ENCODE assay signal across 8 cellular contexts in genomic region chr6:56314683-56315523, GRCh38.
DNase-seq lines count a peak whose midpoint lies in the region; ATAC-seq and TF ChIP-seq lines count a peak whose summit lies in the region.

No MANE protein-coding gene starts in this region.

- H3K4me1 ChIP-seq in neural progenitor cell, result no peaks in the 10 kb centered on the region

- no peak overlapping the region for H3K4me3 ChIP-seq in neural progenitor cell

- H3K9ac ChIP-seq in neural progenitor cell, result no peak overlapping the region

- H3K27me3 ChIP-seq in neural progenitor cell, result peaks cover 8% of the 10 kb centered on the region

- H3K27ac Mint-ChIP-seq in chondrocyte (ENCODE audit: unreplicated experiment) (no peak overlapping the region), neural progenitor cell (no peak overlapping the region)

- no peaks in the 10 kb centered on the region for H3K79me2 ChIP-seq in neural progenitor cell (ENCODE audit: low read depth)

- H3K4me2 ChIP-seq in neural progenitor cell, result no peak overlapping the region

- H3K9me3 Mint-ChIP-seq in chondrocyte (ENCODE audit: low read depth) (no peaks in the 10 kb centered on the region), neural progenitor cell (no peaks in the 10 kb centered on the region)

- TF ChIP-seq CTCF in chondrocyte (IDR thresholded peaks at IDR 0.05) (peak; percentile 96), neural progenitor cell (IDR thresholded peaks at IDR 0.05) (peak; percentile 92)

- H4K20me1 ChIP-seq in neural progenitor cell (ENCODE audit: low read depth), result no peaks in the 10 kb centered on the region

- H3K4me1 Mint-ChIP-seq in chondrocyte (ENCODE audit: low read depth) (no peaks in the 10 kb centered on the region), neural progenitor cell (no peaks in the 10 kb centered on the region)

- H3K9me3 ChIP-seq in neural progenitor cell (ENCODE audit: low read depth), result no peaks in the 10 kb centered on the region

- H2AFZ ChIP-seq in neural progenitor cell (replicated peaks), result no peak overlapping the region

- H3F3A ChIP-seq in neural progenitor cell (ENCODE audit: low read depth), result no peaks in the 10 kb centered on the region

- no peak overlapping the region for H3K4me3 Mint-ChIP-seq in chondrocyte (ENCODE audit: unreplicated experiment)
- no peak overlapping the region for H3K4me3 Mint-ChIP-seq in neural progenitor cell

- no peak overlapping the region for H3K27ac ChIP-seq in neural progenitor cell

- DNase-seq in NCI-H1694 (lab: John Stamatoyannopoulos, UW), result peak; percentile 11
- no peak for DNase-seq in NCI-H1694 treated with DMSO at 0.1 percent for 48 hours (lab: John Stamatoyannopoulos, UW)
- DNase-seq in NCI-H510A (lab: John Stamatoyannopoulos, UW), result peak; percentile 24
- no peak for DNase-seq in chondrocyte (ENCODE audit: low spot score)
- peak; percentile 58 for DNase-seq in neural progenitor cell (ENCODE audit: low spot score)
- no peak for DNase-seq in foreskin melanocyte

- no peaks in the 10 kb centered on the region for H3K36me3 ChIP-seq in neural progenitor cell

- H3K27me3 Mint-ChIP-seq in chondrocyte (ENCODE audit: low read depth), result peaks cover 15% of the 10 kb centered on the region
- H3K27me3 Mint-ChIP-seq in neural progenitor cell (ENCODE audit: insufficient read depth, low read depth), result no peaks in the 10 kb centered on the region

- H3K36me3 Mint-ChIP-seq in chondrocyte (ENCODE audit: low read depth) (no peaks in the 10 kb centered on the region), neural progenitor cell (no peaks in the 10 kb centered on the region)

- ATAC-seq in GM21825 (IDR thresholded peaks at IDR 0.05; ENCODE audit: unreplicated experiment) (peak; percentile 60), GM21390 (IDR thresholded peaks at IDR 0.05; ENCODE audit: unreplicated experiment) (no peak)

Comparison
In these comparisons a context has a peak if more than half of its experiments do, and no peak if none do; other contexts are left out.
1. DNase-seq: peak in NCI-H1694 (single experiment), NCI-H510A (single experiment) and neural progenitor cell (single experiment); none in NCI-H1694 treated with DMSO at 0.1 percent for 48 hours (single experiment), chondrocyte (single experiment) and foreskin melanocyte (single experiment).